In the genomic region with DNA sequence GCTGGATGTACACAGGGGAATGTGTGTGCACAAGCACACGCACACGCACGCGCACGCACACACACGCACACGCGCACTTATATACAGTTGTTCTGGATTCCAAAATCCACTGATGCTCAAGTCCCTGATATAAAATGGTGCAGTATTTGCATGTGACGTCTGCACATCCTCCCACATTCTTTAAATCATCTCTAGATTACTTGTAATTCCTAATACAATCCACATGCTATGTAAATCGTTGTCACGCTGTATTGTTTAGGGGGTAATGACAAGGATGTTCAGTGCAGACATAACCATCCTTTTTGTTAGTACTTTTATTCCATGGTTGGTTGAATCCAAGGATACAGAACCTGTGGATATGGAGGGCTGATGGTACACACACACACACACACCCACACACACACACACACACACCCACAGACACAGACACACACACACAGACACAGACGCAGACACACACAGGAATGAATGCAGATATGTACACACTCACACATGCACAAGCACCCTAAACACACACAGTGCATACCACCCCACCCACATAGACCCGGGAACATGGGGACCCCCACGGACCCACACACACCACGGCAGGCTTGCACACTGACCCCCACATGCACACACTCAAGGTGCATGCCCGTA, we compare ENCODE assay signal across 26 cellular contexts.
"Had no signal": no experiment of that assay in that cellular context is flagged by ENCODE, and none has a peak within 500 bp of the region (broad histone marks: within the 10 kb centered on the region; RNA-seq: fewer than 3 reads in every experiment).

No MANE protein-coding gene starts in this region.

- H3K27ac ChIP-seq: ascending aorta, body of pancreas, KMS-11, SJSA1 had no signal

- H3K9me3 Mint-ChIP-seq: activated naive CD4-positive, alpha-beta T cell treated with anti-CD3 and anti-CD28 coated beads, Interleukin-2, amount 50 U/mL, for 72 hours; activated naive CD8-positive, alpha-beta T cell treated with anti-CD3 and anti-CD28 coated beads, Interleukin-2, amount 50 U/mL, for 24 hours; activated T-cell treated with anti-CD3 and anti-CD28 coated beads, Interleukin-2, amount 50 U/mL, for 24 hours; activated T-helper 1 cell treated with anti-CD3 and anti-CD28 coated beads, Interleukin-12 subunit alpha, Interleukin-12 subunit beta, Interleukin-2, Interleukin-4 antibody, amounts not matched to agents 30 ng/mL and 10 ng/mL and 1 ng/mL, durations not matched to agents 14 hours and 24 hours and 36 hours; central memory CD8-positive, alpha-beta T cell; T-helper 1 cell treated with Interleukin-12 subunit alpha and Interleukin-12 subunit beta and Interleukin-4 antibody, amounts not matched to agents 30 μg/mL and 1 μg/mL, for 36 hours had no signal

- FAIRE-seq: RCC 7860 had no signal

- H3K36me3 Mint-ChIP-seq: activated CD8-positive, alpha-beta memory T cell treated with anti-CD3 and anti-CD28 coated beads, Interleukin-2, amount 10 ng/mL, durations not matched to agents 7 days and 5 days; activated naive CD4-positive, alpha-beta T cell treated with anti-CD3 and anti-CD28 coated beads, Interleukin-2, amount 50 U/mL, for 72 hours had no signal

- DNase-seq: activated CD4-positive, alpha-beta T cell treated with anti-CD3 and anti-CD28 coated beads for 4 hours; activated CD4-positive, alpha-beta T cell treated with anti-CD3 and anti-CD28 coated beads, Interleukin-2, amount 50 U/mL, for 4 hours; activated CD8-positive, alpha-beta memory T cell treated with anti-CD3 and anti-CD28 coated beads, Interleukin-2, amount 10 ng/mL, durations not matched to agents 7 days and 5 days; activated effector memory CD4-positive, alpha-beta T cell treated with Interleukin-2 at 50 U/mL for 16 hours; activated naive CD4-positive, alpha-beta T cell treated with Interleukin-2 at 50 U/mL for 16 hours; activated naive CD8-positive, alpha-beta T cell treated with anti-CD3 and anti-CD28 coated beads, Interleukin-2, amount 50 U/mL, for 24 hours; activated T-cell treated with anti-CD3 and anti-CD28 coated beads, Interleukin-2, amount 50 U/mL, for 24 hours; amniotic stem cell; MV-4-11; NCI-H1092 treated with DMSO at 0.1 percent for 48 hours; NCI-H1417 treated with DMSO at 0.1 percent for 48 hours; NCI-H1694; NCI-H2107; NCI-H2171 treated with DMSO at 0.1 percent for 48 hours; NCI-H226; NCI-H510A; PC-3 had no signal

- H3K36me3 ChIP-seq: ascending aorta, SJSA1 had no signal

- H3K4me2 ChIP-seq: KMS-11 had no signal

- H3K27me3 ChIP-seq: ascending aorta, body of pancreas, SJSA1 had no signal

- H3K4me3 ChIP-seq: ascending aorta, body of pancreas, SJSA1 had no signal

- H3K27ac Mint-ChIP-seq: activated CD8-positive, alpha-beta memory T cell treated with anti-CD3 and anti-CD28 coated beads, Interleukin-2, amount 10 ng/mL, durations not matched to agents 7 days and 5 days; activated naive CD4-positive, alpha-beta T cell treated with anti-CD3 and anti-CD28 coated beads, Interleukin-2, amount 50 U/mL, for 72 hours; activated naive CD8-positive, alpha-beta T cell treated with anti-CD3 and anti-CD28 coated beads, Interleukin-2, amount 50 U/mL, for 24 hours; activated T-cell treated with anti-CD3 and anti-CD28 coated beads, Interleukin-2, amount 50 U/mL, for 24 hours; activated T-helper 1 cell treated with anti-CD3 and anti-CD28 coated beads, Interleukin-12 subunit alpha, Interleukin-12 subunit beta, Interleukin-2, Interleukin-4 antibody, amounts not matched to agents 30 ng/mL and 10 ng/mL and 1 ng/mL, durations not matched to agents 14 hours and 24 hours and 36 hours; T-helper 1 cell treated with Interleukin-12 subunit alpha and Interleukin-12 subunit beta and Interleukin-4 antibody, amounts not matched to agents 30 μg/mL and 1 μg/mL, for 36 hours had no signal

- H3K9me3 ChIP-seq: ascending aorta, body of pancreas, SJSA1 had no signal

- H3K4me3 Mint-ChIP-seq: activated CD8-positive, alpha-beta memory T cell treated with anti-CD3 and anti-CD28 coated beads, Interleukin-2, amount 10 ng/mL, durations not matched to agents 7 days and 5 days; activated naive CD8-positive, alpha-beta T cell treated with anti-CD3 and anti-CD28 coated beads, Interleukin-2, amount 50 U/mL, for 24 hours; activated T-cell treated with anti-CD3 and anti-CD28 coated beads, Interleukin-2, amount 50 U/mL, for 24 hours; activated T-helper 1 cell treated with anti-CD3 and anti-CD28 coated beads, Interleukin-12 subunit alpha, Interleukin-12 subunit beta, Interleukin-2, Interleukin-4 antibody, amounts not matched to agents 30 ng/mL and 10 ng/mL and 1 ng/mL, durations not matched to agents 14 hours and 24 hours and 36 hours; central memory CD8-positive, alpha-beta T cell; T-helper 1 cell treated with Interleukin-12 subunit alpha and Interleukin-12 subunit beta and Interleukin-4 antibody, amounts not matched to agents 30 μg/mL and 1 μg/mL, for 36 hours had no signal

- H3K9ac ChIP-seq: KMS-11 had no signal
